Comparison of ENCODE assay signal across 31 cellular contexts in genomic region chr12:114046236-114046998, GRCh38.
"Had no signal": no experiment of that assay in that cellular context is flagged by ENCODE, and none has a peak within 500 bp of the region (broad histone marks: within the 10 kb centered on the region; RNA-seq: fewer than 3 reads in every experiment).

No MANE protein-coding gene starts in this region.

- H3K4me3 ChIP-seq: esophagus squamous epithelium, gastroesophageal sphincter had no signal

- H3K36me3 ChIP-seq: brain microvascular endothelial cell, esophagus squamous epithelium, gastroesophageal sphincter had no signal

- H3K4me1 ChIP-seq: esophagus squamous epithelium, gastroesophageal sphincter had no signal

- H3K27me3 ChIP-seq: brain microvascular endothelial cell had no signal

- FAIRE-seq: astrocyte, colon, endometrium, endothelial cell of umbilical vein had no signal

- H3K36me3 Mint-ChIP-seq: activated naive CD8-positive, alpha-beta T cell had no signal

- H3K4me3 Mint-ChIP-seq: activated CD8-positive, alpha-beta T cell treated with anti-CD3 and anti-CD28 coated beads for 36 hours; activated naive CD8-positive, alpha-beta T cell; activated T-cell treated with anti-CD3 and anti-CD28 coated beads, Interleukin-2, amount 50 U/mL, for 4 hours; activated T-helper 17 cell treated with anti-CD3 and anti-CD28 coated beads, Interleukin-2, amount 50 U/mL, for 72 hours; effector memory CD8-positive, alpha-beta T cell had no signal

- H3K27ac Mint-ChIP-seq: activated CD8-positive, alpha-beta T cell treated with anti-CD3 and anti-CD28 coated beads for 36 hours; activated naive CD8-positive, alpha-beta T cell; activated T-helper 17 cell treated with anti-CD3 and anti-CD28 coated beads, Interleukin-2, amount 50 U/mL, for 72 hours; effector memory CD8-positive, alpha-beta T cell had no signal

- H3K9me3 Mint-ChIP-seq: activated CD8-positive, alpha-beta T cell treated with anti-CD3 and anti-CD28 coated beads for 36 hours had no signal

- DNase-seq: activated CD4-positive, alpha-beta T cell treated with anti-CD3 and anti-CD28 coated beads for 1 hour; activated CD4-positive, alpha-beta T cell treated with anti-CD3 and anti-CD28 coated beads for 48 hours; activated CD4-positive, alpha-beta T cell treated with anti-CD3 and anti-CD28 coated beads, Interleukin-2, amount 50 U/mL, for 1 hour; activated CD4-positive, alpha-beta T cell treated with anti-CD3 and anti-CD28 coated beads, Interleukin-2, amount 50 U/mL, for 48 hours; activated CD8-positive, alpha-beta memory T cell treated with anti-CD3 and anti-CD28 coated beads for 24 hours; activated CD8-positive, alpha-beta T cell treated with anti-CD3 and anti-CD28 coated beads for 36 hours; activated effector memory CD4-positive, alpha-beta T cell treated with Interleukin-2 at 50 U/mL for 16 hours; activated gamma-delta T cell treated with Interleukin-2 at 50 U/mL for 16 hours; activated naive CD4-positive, alpha-beta T cell treated with anti-CD3 and anti-CD28 coated beads, Interleukin-2, amount 50 U/mL, for 16 hours; activated naive CD4-positive, alpha-beta T cell treated with Interleukin-2 at 50 U/mL for 16 hours; activated T-cell treated with anti-CD3 and anti-CD28 coated beads, Interleukin-2, amount 50 U/mL, for 4 hours; amniotic stem cell; anterior cingulate cortex; brain microvascular endothelial cell; caudate nucleus; cortex of kidney; dermis blood vessel endothelial cell; effector CD4-positive, alpha-beta T cell; effector memory CD8-positive, alpha-beta T cell; esophagus squamous epithelium; foreskin melanocyte; head of caudate nucleus; T-helper 2 cell had no signal

- H3K27ac ChIP-seq: brain microvascular endothelial cell, epithelial cell of prostate, esophagus squamous epithelium, gastroesophageal sphincter had no signal

- H3K9me3 ChIP-seq: esophagus squamous epithelium, gastroesophageal sphincter had no signal

- H3K4me1 Mint-ChIP-seq: activated T-helper 17 cell treated with anti-CD3 and anti-CD28 coated beads, Interleukin-2, amount 50 U/mL, for 72 hours had no signal
